ENCODE assay signal across 8 cellular contexts in genomic region chr4:100190643-100191600, GRCh38. TPM values are rescaled to one million over a fixed set of nuclear protein-coding genes. Genes with fewer than 3 reads are reported as not detected.
DNase-seq lines count a peak whose midpoint lies in the region; ATAC-seq and TF ChIP-seq lines count a peak whose summit lies in the region.

No MANE protein-coding gene starts in this region.

- BruUV-seq in A673 (replicated peaks; lab: Mats Ljungman, UMichigan) = no TSS peak

- peak overlapping the region; percentile 84 for H3K4me3 Mint-ChIP-seq in HFFc6
- peak overlapping the region; percentile 63 to 84 (median 75) for H3K4me3 Mint-ChIP-seq in immature natural killer cell
- peak overlapping the region; percentile 68 for H3K4me3 Mint-ChIP-seq in stimulated activated memory B cell treated with anti-CD40 and anti-IgM and Interleukin-4, amounts not matched to agents 10 μg/mL and 1 μg/mL and 100 μg/mL, for 72 hours

- H3K4me3 ChIP-seq in A673 (ENCODE audit: low read depth, low read length, poor library complexity, severe bottlenecking) = peak overlapping the region; percentile 58
- peak overlapping the region; percentile 55 for H3K4me3 ChIP-seq in astrocyte of the spinal cord (ENCODE audit: low read depth, low read length)

- H3K27ac Mint-ChIP-seq in HFFc6 = peak overlapping the region; percentile 1
- H3K27ac Mint-ChIP-seq in immature natural killer cell = no peak overlapping the region
- no peak overlapping the region for H3K27ac Mint-ChIP-seq in stimulated activated memory B cell treated with anti-CD40 and anti-IgM and Interleukin-4, amounts not matched to agents 10 μg/mL and 1 μg/mL and 100 μg/mL, for 72 hours

- no peak overlapping the region for H3K27ac ChIP-seq in A673 (ENCODE audit: low read depth, low read length, poor library complexity, severe bottlenecking)

- in situ Hi-C loops in astrocyte of the spinal cord (cut with HindIII; ENCODE audit: low sequenced_read_pairs) = no loop called here

- POLR2A ChIA-PET in A673 (lab: Charles Lee; ENCODE audit: low non-redundant PET) = no interaction called here

- intact Hi-C loops in A673 (cut with micrococcal nuclease; ENCODE audit: unreplicated experiment) = no loop called here

- CTCF ChIA-PET in A673 (lab: Charles Lee) = no interaction called here

- peaks cover 20% of the 10 kb centered on the region for H3K4me1 Mint-ChIP-seq in HFFc6 (ENCODE audit: low read depth)
- peaks cover 14 to 18% of the 10 kb centered on the region in 2 donors for H3K4me1 Mint-ChIP-seq in immature natural killer cell
- H3K4me1 Mint-ChIP-seq in stimulated activated memory B cell treated with anti-CD40 and anti-IgM and Interleukin-4, amounts not matched to agents 10 μg/mL and 1 μg/mL and 100 μg/mL, for 72 hours = peaks cover 17% of the 10 kb centered on the region

- H3K4me1 ChIP-seq in A673 (ENCODE audit: insufficient read depth, low read length, poor library complexity, severe bottlenecking) = peaks cover 4% of the 10 kb centered on the region

- no peaks in the 10 kb centered on the region for H3K9me3 ChIP-seq in A673 (ENCODE audit: low read depth, low read length, poor library complexity, severe bottlenecking)

- peaks cover 3% of the 10 kb centered on the region for H3K27me3 ChIP-seq in A673 (replicated peaks; ENCODE audit: insufficient read depth, low read depth, low read length, poor library complexity)

- no peaks in the 10 kb centered on the region for H3K36me3 ChIP-seq in A673 (ENCODE audit: insufficient read depth, low read length, poor library complexity, severe bottlenecking)

- no peak for TF ChIP-seq CTCF in A673 (conservative IDR thresholded peaks at IDR 0.05; ENCODE audit: low read depth, low read length)
- no peak for TF ChIP-seq CTCF in HFFc6 (IDR thresholded peaks at IDR 0.05)
- TF ChIP-seq CTCF in astrocyte of the spinal cord (IDR thresholded peaks at IDR 0.05; ENCODE audit: low read depth, low read length) = no peak

- peaks cover 2% of the 10 kb centered on the region for H3K27me3 Mint-ChIP-seq in HFFc6 (ENCODE audit: insufficient read depth)
- H3K27me3 Mint-ChIP-seq in immature natural killer cell (ENCODE audit: low read depth in 3 of 3) = peaks cover 9 to 22% (median 12%) of the 10 kb centered on the region in 3 donors
- peaks cover 42% of the 10 kb centered on the region for H3K27me3 Mint-ChIP-seq in stimulated activated memory B cell treated with anti-CD40 and anti-IgM and Interleukin-4, amounts not matched to agents 10 μg/mL and 1 μg/mL and 100 μg/mL, for 72 hours

- DNase-seq in A673 (ENCODE audit: low spot score) = peak; percentile 2
- peak; percentile 15 for DNase-seq in HFFc6
- peak; percentile 36 for DNase-seq in astrocyte of the spinal cord (ENCODE audit: low read depth, low spot score)
- DNase-seq in immature natural killer cell = no peak
- DNase-seq in DMS79 (lab: John Stamatoyannopoulos, UW) = no peak
- no peak for DNase-seq in NCI-H2171 treated with DMSO at 0.1 percent for 48 hours (lab: John Stamatoyannopoulos, UW)
- DNase-seq in effector CD8-positive, alpha-beta T cell (lab: John Stamatoyannopoulos, UW) = no peak

- H3K36me3 Mint-ChIP-seq in HFFc6 (ENCODE audit: low read depth) = no peaks in the 10 kb centered on the region
- no peaks in the 10 kb centered on the region for H3K36me3 Mint-ChIP-seq in immature natural killer cell
- no peaks in the 10 kb centered on the region for H3K36me3 Mint-ChIP-seq in stimulated activated memory B cell treated with anti-CD40 and anti-IgM and Interleukin-4, amounts not matched to agents 10 μg/mL and 1 μg/mL and 100 μg/mL, for 72 hours

- no peak for ATAC-seq in stimulated activated memory B cell treated with anti-CD40 and anti-IgM and Interleukin-4, amounts not matched to agents 10 μg/mL and 1 μg/mL and 100 μg/mL, for 72 hours

- H3K9me3 Mint-ChIP-seq in HFFc6 (no peaks in the 10 kb centered on the region), immature natural killer cell (peaks cover 0 to 2% (median 0%) of the 10 kb centered on the region in 6 donors)
- H3K9me3 Mint-ChIP-seq in stimulated activated memory B cell treated with anti-CD40 and anti-IgM and Interleukin-4, amounts not matched to agents 10 μg/mL and 1 μg/mL and 100 μg/mL, for 72 hours = no peaks in the 10 kb centered on the region

RNA-seq across cellular contexts. Expression of gene DDIT4L, which starts 0.7 kb away (rescaled TPM):
- 0.15 and 0.26 TPM in 2 replicates for total RNA-seq in A673 (2021)
- 1 to 10 TPM in 2 of 6 experiments, under 1 TPM in 4; 0.10 to 3.5 (median 0.39) TPM for total RNA-seq in HFFc6 (2021; fragmentation: NEBNext Ultra II Directional; extraction: Animal tissue kit (Norgen Biotek cat#: 25700))
- not detected for polyA plus RNA-seq in immature natural killer cell

Comparison
In these comparisons a context has a peak if more than half of its experiments do, and no peak if none do; other contexts are left out.
1. DNase-seq: peak in A673 (single experiment), HFFc6 (single experiment) and astrocyte of the spinal cord (single experiment); none in immature natural killer cell (0 of 3), DMS79 (single experiment), NCI-H2171 treated with DMSO at 0.1 percent for 48 hours (single experiment) and effector CD8-positive, alpha-beta T cell (single experiment).
2. Peak in every context shown above with its lines, with median percentiles within 50 percentile points of each other: H3K4me3 Mint-ChIP-seq.